Comparison of ENCODE assay signal across 27 cellular contexts in genomic region chr3:197580253-197580691, GRCh38. TPM values are rescaled to one million over a fixed set of nuclear protein-coding genes. Genes with fewer than 3 reads are reported as not detected.
A peak's percentile ranks its signal among the peaks of the same experiment; 100 is the strongest.
DNase-seq lines count a peak whose midpoint lies in the region; ATAC-seq, FAIRE-seq and TF ChIP-seq lines count a peak whose summit lies in the region.
"Had no signal": no experiment of that assay in that cellular context is flagged by ENCODE, and none has a peak within 500 bp of the region (broad histone marks: within the 10 kb centered on the region; RNA-seq: fewer than 3 reads in every experiment).

No MANE protein-coding gene starts in this region.

- no peak overlapping the region for H2BK12ac ChIP-seq in H9 (ENCODE audit: insufficient read length, low read depth, low read length)
- peak overlapping the region; percentile 91 for H2BK12ac ChIP-seq in H1 (ENCODE audit: low read depth, low read length)

- H3K18ac ChIP-seq in H9 (ENCODE audit: insufficient read length, low read depth, low read length) (peak overlapping the region; percentile 6), H1 (ENCODE audit: extremely low read depth, low read length) (peak overlapping the region; percentile 63; the same call in 1 of the 2 replicates)

- peak; percentile 96 for FAIRE-seq in H1 (lab: Jason Lieb, UNC)
- FAIRE-seq: A204.1, D721Med, G401.6, GM12878, H54, HepG2 had no signal

- TF ChIP-seq RAD21 in H1 (IDR thresholded peaks at IDR 0.05 in 1 of 2, conservative IDR thresholded peaks at IDR 0.05 in 1 of 2; ENCODE audit: low read depth in 2 of 2, low read length in 2 of 2) = no peak

- DNase-seq in H9 = peak; percentile 86
- DNase-seq in MM.1S = peak; percentile 98
- DNase-seq in H1 (ENCODE audit: low read depth in 1 of 2, low spot score in 2 of 2) = peak in 1 of 2 experiments; percentile 60
- peak; percentile 57 for DNase-seq in iPS-NIHi7 (ENCODE audit: extremely low spot score)
- DNase-seq in naive thymus-derived CD4-positive, alpha-beta T cell = no peak
- DNase-seq in AML-193 (lab: John Stamatoyannopoulos, UW) = no peak
- no peak for DNase-seq in GM10266 (ENCODE audit: extremely low spot score)
- DNase-seq: CD4-positive, alpha-beta T cell; HFFc6; Kasumi-1; MV-4-11; NCI-H1105; NCI-H1436 treated with DMSO at 0.1 percent for 48 hours; NCI-H187 treated with DMSO at 0.1 percent for 48 hours; NCI-H446; NCI-H526; NCI-H82; SHP77 treated with DMSO at 0.1 percent for 48 hours had no signal

- H3K36me3 ChIP-seq in MM.1S (replicated peaks; ENCODE audit: insufficient read depth, low read length) (no peaks in the 10 kb centered on the region), H1 (ENCODE audit: control insufficient read depth in 2 of 4, insufficient read depth in 4 of 4, low read length in 3 of 4) (no peaks in the 10 kb centered on the region)
- H3K36me3 ChIP-seq in naive thymus-derived CD4-positive, alpha-beta T cell (ENCODE audit: control insufficient read depth in 2 of 3, insufficient read depth in 3 of 3, low read length in 3 of 3) = no peaks in the 10 kb centered on the region
- H3K36me3 ChIP-seq: BLaER1 treated with 17β-estradiol and CSF1 and Interleukin-3, amounts not matched to agents 10 nM and 100 nM had no signal

- H3K4me1 ChIP-seq in H9 (ENCODE audit: insufficient read depth, low read length) (peaks cover 14% of the 10 kb centered on the region), MM.1S (ENCODE audit: low read length) (peaks cover 22% of the 10 kb centered on the region), H1 (replicated peaks in 1 of 4; ENCODE audit: control insufficient read depth in 3 of 4, insufficient read depth in 4 of 4, low read length in 3 of 4) (peaks cover 11 to 27% (median 23%) of the 10 kb centered on the region in 4 experiments)
- no peaks in the 10 kb centered on the region for H3K4me1 ChIP-seq in naive thymus-derived CD4-positive, alpha-beta T cell (ENCODE audit: control insufficient read depth in 2 of 2, insufficient read depth in 2 of 2, low read length in 2 of 2)
- H3K4me1 ChIP-seq: BLaER1 treated with 17β-estradiol and CSF1 and Interleukin-3, amounts not matched to agents 10 nM and 100 nM had no signal

- no peaks in the 10 kb centered on the region for H3K9me3 ChIP-seq in H9 (ENCODE audit: control insufficient read depth, low read depth, low read length)
- H3K9me3 ChIP-seq in MM.1S (replicated peaks; ENCODE audit: insufficient read depth, low read length) = no peaks in the 10 kb centered on the region
- no peaks in the 10 kb centered on the region; a peak in 1 of 4 replicates for H3K9me3 ChIP-seq in H1 (ENCODE audit: insufficient read depth in 2 of 2, low read depth in 1 of 2, low read length in 1 of 2)
- H3K9me3 ChIP-seq in naive thymus-derived CD4-positive, alpha-beta T cell (ENCODE audit: control insufficient read depth in 2 of 3, low read length in 3 of 3) = no peaks in the 10 kb centered on the region

- H4K8ac ChIP-seq in H9 (replicated peaks; ENCODE audit: insufficient read length, low read depth, low read length) = no peak overlapping the region
- H4K8ac ChIP-seq in H1 (ENCODE audit: extremely low read depth, insufficient read depth, low read length) = no peak overlapping the region

- no peak for TF ChIP-seq POLR2A in H1 (IDR thresholded peaks at IDR 0.05; ENCODE audit: control extremely low read depth in 1 of 2, low read depth in 2 of 2, low read length in 2 of 2)

- H3K9me2 ChIP-seq in MM.1S (replicated peaks; ENCODE audit: insufficient read depth, low read length) = no peaks in the 10 kb centered on the region

- H2BK20ac ChIP-seq in H9 (ENCODE audit: low read depth, low read length, poor library complexity, severe bottlenecking) (no peak overlapping the region), H1 (ENCODE audit: low read length) (peak overlapping the region; percentile 95)

- H4K20me1 ChIP-seq in H9 (ENCODE audit: control insufficient read depth, insufficient read depth, insufficient read length) = peaks cover 2% of the 10 kb centered on the region
- H4K20me1 ChIP-seq in MM.1S (ENCODE audit: insufficient read depth, low read length) = no peaks in the 10 kb centered on the region
- H4K20me1 ChIP-seq in H1 (replicated peaks in 1 of 2; ENCODE audit: control insufficient read depth in 1 of 2, insufficient read depth in 2 of 2, low read length in 2 of 2) = no peaks in the 10 kb centered on the region
- H4K20me1 ChIP-seq: BLaER1 treated with 17β-estradiol and CSF1 and Interleukin-3, amounts not matched to agents 10 nM and 100 nM had no signal

- H2BK15ac ChIP-seq in H9 (ENCODE audit: low read depth, low read length) (no peak overlapping the region), H1 (ENCODE audit: low read length) (no peak overlapping the region)

- H2AFZ ChIP-seq in H9 (ENCODE audit: low read length) = no peak overlapping the region
- peak overlapping the region; percentile 47 for H2AFZ ChIP-seq in MM.1S (ENCODE audit: low read length)
- H2AFZ ChIP-seq in H1 (ENCODE audit: low read length) = no peak overlapping the region

- H3K79me2 ChIP-seq in H9 (ENCODE audit: insufficient read depth, low read length) = no peaks in the 10 kb centered on the region
- H3K79me2 ChIP-seq in MM.1S (ENCODE audit: low read length) = no peaks in the 10 kb centered on the region
- no peaks in the 10 kb centered on the region for H3K79me2 ChIP-seq in H1 (ENCODE audit: control insufficient read depth in 1 of 2, insufficient read depth in 2 of 2, low read length in 2 of 2)

- H4K91ac ChIP-seq in H9 (ENCODE audit: insufficient read length, low read depth, low read length) (no peak overlapping the region), H1 (replicated peaks; ENCODE audit: insufficient read length, low read length) (peak overlapping the region; percentile 59)

- H3K23ac ChIP-seq in H9 (ENCODE audit: insufficient read length, low read depth, low read length) (no peak overlapping the region), H1 (ENCODE audit: insufficient read length) (no peak overlapping the region)

- intact Hi-C loops in naive thymus-derived CD4-positive, alpha-beta T cell (cut with micrococcal nuclease) = no loop called here

- H4K5ac ChIP-seq in H9 (ENCODE audit: insufficient read length, low read depth, low read length) (no peak overlapping the region), H1 (ENCODE audit: insufficient read length, low read depth, low read length) (no peak overlapping the region)

- H3K9ac ChIP-seq in H9 (ENCODE audit: extremely low read depth, insufficient read length, low read length) (no peak overlapping the region), MM.1S (ENCODE audit: low read length) (peak overlapping the region; percentile 41), H1 (replicated peaks in 1 of 4; ENCODE audit: extremely low read depth in 1 of 4, low read depth in 3 of 4, low read length in 3 of 4) (no peak overlapping the region)
- H3K9ac ChIP-seq: BLaER1 treated with 17β-estradiol and CSF1 and Interleukin-3, amounts not matched to agents 10 nM and 100 nM had no signal

- ATAC-seq in naive thymus-derived CD4-positive, alpha-beta T cell = no peak
- no peak for ATAC-seq in GM19463 (IDR thresholded peaks at IDR 0.05; ENCODE audit: unreplicated experiment)
- ATAC-seq: GM12878, HepG2, Panc1 had no signal

- CTCF ChIA-PET in H1 (lab: Charles Lee; ENCODE audit: partially characterized antibody) = interaction anchor here (0.9 to 2.0 kb wide), 3 partner anchors 19 to 36 kb away, joined by 3 to 13 read pairs (median 9); no protein-coding TSS in a partner anchor
- CTCF ChIA-PET in naive thymus-derived CD4-positive, alpha-beta T cell (lab: Charles Lee) = no interaction called here

- POLR2A ChIA-PET in H1 (lab: Charles Lee; ENCODE audit: partially characterized antibody) = interaction anchor here (0.6 to 1.6 kb wide), 6 partner anchors 10 to 45 kb away, joined by 3 to 5 read pairs (median 3); partner anchors contain the start of gene BDH1
- POLR2A ChIA-PET in naive thymus-derived CD4-positive, alpha-beta T cell (lab: Charles Lee) = no interaction called here

- H3K4me3 Mint-ChIP-seq in H9 = no peak overlapping the region; a peak in 1 of 5 replicates
- H3K4me3 Mint-ChIP-seq in naive thymus-derived CD4-positive, alpha-beta T cell = no peak overlapping the region
- H3K4me3 Mint-ChIP-seq: CD4-positive, alpha-beta T cell; HFFc6 had no signal

- 0 out of 3 replicates have a peak, but pooled peaks of 1 of the 2 experiments have one; percentile 37 for TF ChIP-seq EP300 in H1 (IDR thresholded peaks at IDR 0.05; ENCODE audit: borderline replicate concordance in 1 of 2, low read depth in 2 of 2, low read length in 2 of 2)

- peaks cover 59 to 66% of the 10 kb centered on the region in 2 experiments for H3K4me1 Mint-ChIP-seq in H9
- H3K4me1 Mint-ChIP-seq in naive thymus-derived CD4-positive, alpha-beta T cell = peaks cover 0 to 2% (median 0%) of the 10 kb centered on the region in 7 donors

- H2AK5ac ChIP-seq in H9 (ENCODE audit: insufficient read length, low read length) (no peak overlapping the region), H1 (ENCODE audit: low read depth, low read length) (peak overlapping the region; percentile 19; the same call in 1 of the 2 replicates)

- H2BK5ac ChIP-seq in H9 (ENCODE audit: insufficient read length, low read length) (no peak overlapping the region), H1 (ENCODE audit: low read depth, low read length) (peak overlapping the region; percentile 86; the same call in 1 of the 2 replicates)

- peaks cover 15 to 17% of the 10 kb centered on the region in 2 experiments for H3K9me3 Mint-ChIP-seq in H9
- peaks cover 0 to 1% (median 0%) of the 10 kb centered on the region in 11 donors for H3K9me3 Mint-ChIP-seq in naive thymus-derived CD4-positive, alpha-beta T cell
- H3K9me3 Mint-ChIP-seq: CD4-positive, alpha-beta T cell had no signal

- no peak for TF ChIP-seq CTCF in H9 (conservative IDR thresholded peaks at IDR 0.05)
- no peak for TF ChIP-seq CTCF in MM.1S (IDR thresholded peaks at IDR 0.05; ENCODE audit: low read length)
- TF ChIP-seq CTCF in H1 (IDR thresholded peaks at IDR 0.05; ENCODE audit: control extremely low read depth in 1 of 3, insufficient read depth in 1 of 3, low read depth in 1 of 3, low read length in 3 of 3) = no peak
- TF ChIP-seq CTCF in GM10266 (IDR thresholded peaks at IDR 0.05; ENCODE audit: control insufficient read depth, insufficient read depth, low read depth, missing control alignments) = no peak

- no peak overlapping the region for H3K4ac ChIP-seq in H9 (ENCODE audit: low read depth, low read length)
- no peak overlapping the region for H3K4ac ChIP-seq in H1 (replicated peaks; ENCODE audit: insufficient read length, low read depth, low read length)

- H3K27me3 Mint-ChIP-seq in H9 (ENCODE audit: low read depth) = peaks cover 3% of the 10 kb centered on the region
- H3K27me3 Mint-ChIP-seq in naive thymus-derived CD4-positive, alpha-beta T cell = peaks cover 0 to 4% (median 0%) of the 10 kb centered on the region in 5 donors
- H3K27me3 Mint-ChIP-seq: CD4-positive, alpha-beta T cell had no signal

- H2BK120ac ChIP-seq in H9 (ENCODE audit: low read depth, low read length, poor library complexity, severe bottlenecking) = no peak overlapping the region
- peak overlapping the region; percentile 6 for H2BK120ac ChIP-seq in H1 (replicated peaks; ENCODE audit: low read depth, low read length)

- no peak overlapping the region for H3K4me2 ChIP-seq in H9 (ENCODE audit: insufficient read depth, insufficient read length, low read length)
- H3K4me2 ChIP-seq in MM.1S (ENCODE audit: low read depth, low read length) = peak overlapping the region; percentile 48
- H3K4me2 ChIP-seq in H1 (ENCODE audit: insufficient read depth in 1 of 2, low read depth in 2 of 2, low read length in 2 of 2) = peak overlapping the region; percentile 3 to 47; a peak in 2 of 4 replicates
- H3K4me2 ChIP-seq: BLaER1 treated with 17β-estradiol and CSF1 and Interleukin-3, amounts not matched to agents 10 nM and 100 nM had no signal

- no peaks in the 10 kb centered on the region for H3K79me1 ChIP-seq in H9 (ENCODE audit: insufficient read depth, low read depth, low read length, poor library complexity, severe bottlenecking)
- no peaks in the 10 kb centered on the region for H3K79me1 ChIP-seq in H1 (ENCODE audit: low read depth, low read length)

- H3K4me3 ChIP-seq in MM.1S (ENCODE audit: low read length) = peak overlapping the region; percentile 3; the same call in 1 of the 2 replicates
- H3K4me3 ChIP-seq in H1 (ENCODE audit: extremely low read depth in 1 of 4, insufficient read depth in 2 of 4, low read depth in 3 of 4, low read length in 4 of 4) = peak overlapping the region in 1 of 4 experiments; percentile 11; a peak in 1 of 8 replicates
- H3K4me3 ChIP-seq in naive thymus-derived CD4-positive, alpha-beta T cell (ENCODE audit: low read length) = no peak overlapping the region
- H3K4me3 ChIP-seq: BLaER1 treated with 17β-estradiol and CSF1 and Interleukin-3, amounts not matched to agents 10 nM and 100 nM; GM12878 had no signal

- peaks cover 2 to 14% (median 13%) of the 10 kb centered on the region in 3 experiments; a peak in 6 of 7 replicates for H3K36me3 Mint-ChIP-seq in H9 (ENCODE audit: insufficient read depth in 1 of 3, low read depth in 3 of 3)
- H3K36me3 Mint-ChIP-seq in naive thymus-derived CD4-positive, alpha-beta T cell = peaks cover 0 to 12% (median 9%) of the 10 kb centered on the region in 5 donors

- H3T11ph ChIP-seq in H9 (ENCODE audit: low read length) = no peak overlapping the region

- H3K27ac Mint-ChIP-seq in H9 = peak overlapping the region; percentile 74 to 86 (median 79); a peak in 5 of 7 replicates
- H3K27ac Mint-ChIP-seq in naive thymus-derived CD4-positive, alpha-beta T cell = no peak overlapping the region
- H3K27ac Mint-ChIP-seq: CD4-positive, alpha-beta T cell; HFFc6 had no signal

- no peak overlapping the region for H3K14ac ChIP-seq in H9 (ENCODE audit: insufficient read depth, low read length)
- no peak overlapping the region for H3K14ac ChIP-seq in H1 (ENCODE audit: insufficient read length)

- H3K23me2 ChIP-seq in H9 (ENCODE audit: insufficient read length, low read depth, low read length, poor library complexity, severe bottlenecking) (no peaks in the 10 kb centered on the region), H1 (ENCODE audit: low read depth, low read length) (peaks cover 2% of the 10 kb centered on the region; the same call in 1 of the 2 replicates)

- H3K27me3 ChIP-seq in H9 (ENCODE audit: insufficient read depth, low read length) = no peaks in the 10 kb centered on the region
- no peaks in the 10 kb centered on the region for H3K27me3 ChIP-seq in MM.1S (replicated peaks; ENCODE audit: insufficient read depth, low read length)
- no peaks in the 10 kb centered on the region for H3K27me3 ChIP-seq in H1 (replicated peaks in 1 of 4; ENCODE audit: control insufficient read depth in 3 of 4, extremely low read depth in 1 of 4, insufficient read depth in 3 of 4, low read length in 3 of 4)
- H3K27me3 ChIP-seq in naive thymus-derived CD4-positive, alpha-beta T cell (ENCODE audit: control insufficient read depth in 2 of 2, insufficient read depth in 2 of 2, low read length in 2 of 2) = no peaks in the 10 kb centered on the region
- H3K27me3 ChIP-seq: BLaER1 treated with 17β-estradiol and CSF1 and Interleukin-3, amounts not matched to agents 10 nM and 100 nM had no signal

- no peak overlapping the region for H3K27ac ChIP-seq in H9 (ENCODE audit: insufficient read length, low read depth, low read length)
- H3K27ac ChIP-seq in MM.1S (ENCODE audit: low read length) = peak overlapping the region; percentile 85
- H3K27ac ChIP-seq in H1 (ENCODE audit: low read depth, low read length) = peak overlapping the region; percentile 44; the same call in 1 of the 2 replicates
- H3K27ac ChIP-seq in naive thymus-derived CD4-positive, alpha-beta T cell (ENCODE audit: low read depth, low read length) = no peak overlapping the region
- H3K27ac ChIP-seq: BLaER1 treated with 17β-estradiol and CSF1 and Interleukin-3, amounts not matched to agents 10 nM and 100 nM had no signal

- no peak overlapping the region for H3K56ac ChIP-seq in H9 (ENCODE audit: insufficient read length, low read depth, low read length)
- H3K56ac ChIP-seq in H1 (replicated peaks; ENCODE audit: insufficient read length, low read depth, low read length) = no peak overlapping the region

- no CpG with 5 or more reads among the region's 9 CpGs for WGBS in H9 (ENCODE audit: extremely low coverage, insufficient read length, low lambda C conversion rate)
- WGBS in H1 (ENCODE audit: extremely low coverage in 1 of 2, insufficient coverage in 1 of 2, insufficient read length in 1 of 2, insufficient replicate concordance in 2 of 2, low coverage in 1 of 2, low lambda C conversion rate in 2 of 2, missing lambda C conversion rate in 1 of 2), 2 experiments = 56% methylated on average over 9 of the region's 9 CpGs; no CpG with 5 or more reads in 1 of the 2 experiments

- peaks cover 22% of the 10 kb centered on the region for H3F3A ChIP-seq in MM.1S (ENCODE audit: insufficient read depth, low read length)

RNA-seq across cellular contexts. Expression of gene BDH1, which starts 24.5 kb away (rescaled TPM):
- 16.3 and 23.8 TPM in 2 replicates for total RNA-seq in H9 (2021)
- total RNA-seq in H1 (2021; fragmentation: NEBNext Ultra II Directional; extraction: Animal tissue kit (Norgen Biotek cat#: 25700)) = 24.0 and 27.2 TPM in 2 replicates
- polyA plus RNA-seq in H1 (2011; rRNA removed) = 27.7 and 28.1 TPM in 2 replicates
- polyA plus RNA-seq in H1 (2011; cell fraction: cytosol; rRNA removed) = 35.9 TPM
- polyA plus RNA-seq in H1 (2011; cell fraction: nucleus; rRNA removed) = 45.8 TPM
- polyA plus RNA-seq in H1 (2012, experiment 1 of 2) = 21.0 to 34.8 TPM (median 31.0 TPM) in 4 replicates
- polyA plus RNA-seq in H1 (2012, experiment 2 of 2) = 18.8 TPM
- polyA plus RNA-seq in H1 (2013, experiment 1 of 2) = 16.2 TPM
- 14.6 TPM for polyA plus RNA-seq in H1 (2013, experiment 2 of 2)
- 28.8 and 37.6 TPM in 2 replicates for polyA minus RNA-seq in H1 (2011; rRNA and poly(A)+ RNA removed)
- 12.6 TPM for polyA minus RNA-seq in H1 (2011; cell fraction: cytosol; rRNA and poly(A)+ RNA removed)
- polyA minus RNA-seq in H1 (2011; cell fraction: nucleus; rRNA and poly(A)+ RNA removed) = 26.3 TPM
- 100 to 1,000 TPM in 1 of 5 experiments, 10 to 100 TPM in 4; 31.3 to 105 (median 73.9) TPM for total RNA-seq in naive thymus-derived CD4-positive, alpha-beta T cell
- polyA plus RNA-seq in naive thymus-derived CD4-positive, alpha-beta T cell = 10 to 100 TPM; 32.6 to 39.5 TPM

Comparison
In these comparisons a context has a peak if more than half of its experiments do, and no peak if none do; other contexts are left out.
1. DNase-seq: peak in H9 (single experiment), MM.1S (single experiment) and iPS-NIHi7 (single experiment); none in naive thymus-derived CD4-positive, alpha-beta T cell (0 of 9), AML-193 (0 of 2) and GM10266 (single experiment).
2. H3K27ac ChIP-seq: peak in MM.1S (single experiment) and H1 (single experiment); none in H9 (single experiment) and naive thymus-derived CD4-positive, alpha-beta T cell (single experiment).
3. H3K27ac Mint-ChIP-seq: peak in H9 (3 of 3); none in naive thymus-derived CD4-positive, alpha-beta T cell (0 of 9).